In the genomic region with DNA sequence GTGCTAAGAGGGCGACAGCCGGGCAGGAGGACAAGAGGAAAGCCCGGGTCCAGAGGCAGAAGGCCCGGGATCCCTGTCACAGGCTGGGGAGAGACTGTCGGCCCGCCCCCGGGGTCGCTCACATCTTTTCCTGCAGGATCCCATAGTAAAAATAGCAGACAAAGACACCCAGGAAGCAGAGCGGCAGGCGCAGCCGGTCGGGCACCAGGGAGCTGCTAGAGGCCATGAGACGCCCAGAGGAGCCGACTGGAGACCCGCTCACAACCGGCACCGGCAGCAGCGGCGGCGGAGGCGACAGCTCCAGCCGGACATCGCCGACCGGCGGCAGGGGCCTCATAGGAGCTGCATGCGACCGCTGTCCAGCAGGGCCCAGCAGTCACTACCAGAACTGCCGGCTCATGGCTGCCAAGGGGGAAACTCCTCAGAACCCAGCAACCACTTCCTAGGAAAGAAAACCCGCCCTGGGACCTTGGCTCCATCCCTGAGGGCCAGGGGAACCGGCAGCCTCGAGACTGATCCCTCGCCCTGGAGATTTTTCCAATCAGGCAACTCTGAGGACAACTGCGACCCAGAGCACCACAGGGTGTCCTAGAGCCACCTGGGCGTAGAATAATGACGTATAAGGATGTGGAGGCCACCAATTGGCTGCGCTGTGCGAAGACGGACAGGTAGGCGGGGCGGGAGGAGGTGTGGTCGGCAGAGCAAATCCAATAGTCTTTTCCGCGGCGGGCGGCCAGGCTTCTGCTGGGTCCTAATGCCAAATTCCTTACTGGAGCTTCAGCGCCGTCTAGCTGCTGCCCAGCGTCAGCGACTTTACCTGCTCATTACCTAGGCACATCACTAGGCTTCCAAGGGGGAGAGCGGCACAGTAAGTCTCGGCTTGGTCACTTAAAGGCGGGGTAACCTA, we compare ENCODE assay signal across 1 cellular context.
TF ChIP-seq lines count a peak whose summit lies in the region.

A gene with protein sequence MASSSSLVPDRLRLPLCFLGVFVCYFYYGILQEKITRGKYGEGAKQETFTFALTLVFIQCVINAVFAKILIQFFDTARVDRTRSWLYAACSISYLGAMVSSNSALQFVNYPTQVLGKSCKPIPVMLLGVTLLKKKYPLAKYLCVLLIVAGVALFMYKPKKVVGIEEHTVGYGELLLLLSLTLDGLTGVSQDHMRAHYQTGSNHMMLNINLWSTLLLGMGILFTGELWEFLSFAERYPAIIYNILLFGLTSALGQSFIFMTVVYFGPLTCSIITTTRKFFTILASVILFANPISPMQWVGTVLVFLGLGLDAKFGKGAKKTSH (minus strand): TSS at position 357 of the 907 bp plus-strand sequence. CDS start 131 bp downstream, at position 226.

TF ChIP-seq in K562, 482 proteins besides CTCF, POLR2A, EP300 and RAD21 (continued from another document and continues in another):
- TF ChIP-seq, protein P1, sequence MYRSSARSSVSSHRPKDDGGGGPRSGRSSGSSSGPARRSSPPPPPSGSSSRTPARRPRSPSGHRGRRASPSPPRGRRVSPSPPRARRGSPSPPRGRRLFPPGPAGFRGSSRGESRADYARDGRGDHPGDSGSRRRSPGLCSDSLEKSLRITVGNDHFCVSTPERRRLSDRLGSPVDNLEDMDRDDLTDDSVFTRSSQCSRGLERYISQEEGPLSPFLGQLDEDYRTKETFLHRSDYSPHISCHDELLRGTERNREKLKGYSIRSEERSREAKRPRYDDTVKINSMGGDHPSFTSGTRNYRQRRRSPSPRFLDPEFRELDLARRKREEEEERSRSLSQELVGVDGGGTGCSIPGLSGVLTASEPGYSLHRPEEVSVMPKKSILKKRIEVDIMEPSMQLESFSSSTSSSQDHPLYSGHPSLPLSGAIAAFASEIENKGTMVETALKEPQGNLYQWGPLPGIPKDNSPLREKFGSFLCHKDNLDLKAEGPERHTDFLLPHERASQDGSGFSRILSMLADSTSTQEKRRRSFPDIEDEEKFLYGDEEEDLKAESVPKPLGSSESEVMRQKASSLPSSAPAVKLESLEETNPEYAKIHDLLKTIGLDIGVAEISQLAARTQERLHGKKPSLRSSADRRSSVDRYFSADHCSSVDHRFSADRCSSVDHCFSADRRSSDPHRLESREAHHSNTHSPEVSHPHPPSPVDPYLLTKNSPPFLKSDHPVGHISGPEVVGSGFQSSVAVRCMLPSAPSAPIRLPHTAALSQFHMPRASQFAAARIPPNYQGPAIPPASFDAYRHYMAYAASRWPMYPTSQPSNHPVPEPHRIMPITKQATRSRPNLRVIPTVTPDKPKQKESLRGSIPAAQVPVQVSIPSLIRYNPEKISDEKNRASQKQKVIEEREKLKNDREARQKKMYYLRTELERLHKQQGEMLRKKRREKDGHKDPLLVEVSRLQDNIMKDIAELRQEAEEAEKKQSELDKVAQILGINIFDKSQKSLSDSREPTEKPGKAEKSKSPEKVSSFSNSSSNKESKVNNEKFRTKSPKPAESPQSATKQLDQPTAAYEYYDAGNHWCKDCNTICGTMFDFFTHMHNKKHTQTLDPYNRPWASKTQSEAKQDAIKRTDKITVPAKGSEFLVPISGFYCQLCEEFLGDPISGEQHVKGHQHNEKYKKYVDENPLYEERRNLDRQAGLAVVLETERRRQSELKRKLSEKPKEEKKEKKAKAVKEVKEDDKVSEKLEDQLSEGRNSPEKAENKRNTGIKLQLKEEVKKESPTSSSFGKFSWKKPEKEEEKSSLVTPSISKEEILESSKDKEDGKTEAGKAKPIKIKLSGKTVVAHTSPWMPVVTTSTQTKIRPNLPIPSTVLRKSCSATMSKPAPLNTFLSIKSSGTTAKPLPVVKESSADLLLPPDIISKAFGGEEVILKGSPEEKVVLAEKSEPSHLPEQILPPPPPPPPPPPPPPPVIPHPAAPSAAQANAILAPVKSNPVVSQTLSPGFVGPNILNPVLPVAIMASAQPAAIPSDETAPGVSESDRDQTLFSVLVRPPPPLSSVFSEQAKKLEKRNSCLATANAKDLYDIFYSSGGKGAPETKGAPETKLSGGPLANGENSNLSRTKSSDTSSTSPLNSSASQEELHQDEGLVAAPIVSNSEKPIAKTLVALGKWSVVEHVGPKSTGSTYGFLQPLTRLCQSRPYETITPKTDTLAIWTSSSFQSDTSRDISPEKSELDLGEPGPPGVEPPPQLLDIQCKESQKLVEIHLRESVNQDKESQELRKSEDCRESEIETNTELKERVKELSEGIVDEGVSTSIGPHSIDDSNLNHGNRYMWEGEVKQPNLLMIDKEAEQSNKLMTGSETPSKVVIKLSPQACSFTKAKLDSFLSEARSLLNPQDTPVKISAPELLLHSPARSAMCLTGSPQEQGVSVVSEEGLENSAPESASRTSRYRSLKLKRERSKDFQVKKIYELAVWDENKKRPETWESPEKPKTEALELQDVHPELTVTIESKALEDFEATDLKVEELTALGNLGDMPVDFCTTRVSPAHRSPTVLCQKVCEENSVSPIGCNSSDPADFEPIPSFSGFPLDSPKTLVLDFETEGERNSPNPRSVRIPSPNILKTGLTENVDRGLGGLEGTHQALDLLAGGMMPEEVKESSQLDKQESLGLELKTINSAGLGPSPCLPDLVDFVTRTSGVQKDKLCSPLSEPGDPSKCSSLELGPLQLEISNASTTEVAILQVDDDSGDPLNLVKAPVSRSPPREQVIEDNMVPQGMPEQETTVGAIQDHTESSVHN (IDR thresholded peaks at IDR 0.05; ENCODE audit: borderline replicate concordance in 1 of 2, low read depth in 1 of 2), result 0 out of 4 replicates have a peak, but pooled peaks of 1 of the 2 experiments have one; percentile 35
- TF ChIP-seq NCOA1 (IDR thresholded peaks at IDR 0.05; ENCODE audit: low read depth) (no peak), TEAD4 (IDR thresholded peaks at IDR 0.05; ENCODE audit: low read length) (peak; percentile 80), TEAD4 (CRISPR knock-in tag; IDR thresholded peaks at IDR 0.05; ENCODE audit: borderline replicate concordance) (no peak), ZNF41 (CRISPR knock-in tag; conservative IDR thresholded peaks at IDR 0.05) (peak; percentile 95), STAT5A (IDR thresholded peaks at IDR 0.05; ENCODE audit: borderline replicate concordance, low read length) (no peak), ZNF696 (CRISPR knock-in tag; conservative IDR thresholded peaks at IDR 0.05) (no peak), ZZZ3 (IDR thresholded peaks at IDR 0.05) (no peak; the same call in 1 of the 2 replicates), MAFF (IDR thresholded peaks at IDR 0.05; ENCODE audit: low read length) (no peak; the same call in 1 of the 2 replicates), SAP30 (IDR thresholded peaks at IDR 0.05; ENCODE audit: borderline replicate concordance, insufficient read depth, low read depth, low read length, poor library complexity, severe bottlenecking) (peak; percentile 90), TARDBP (IDR thresholded peaks at IDR 0.05) (no peak), NONO (IDR thresholded peaks at IDR 0.05; ENCODE audit: low read depth in 2 of 2, low read length in 1 of 2) (peak; percentile 44 to 69; a peak in 2 of 4 replicates), FOXA3 (CRISPR knock-in tag; conservative IDR thresholded peaks at IDR 0.05 in 1 of 2, IDR thresholded peaks at IDR 0.05 in 1 of 2) (peak in 1 of 2 experiments; percentile 23; a peak in 1 of 4 replicates), CHD2 (IDR thresholded peaks at IDR 0.05; ENCODE audit: low read depth, low read length) (no peak; the same call in 1 of the 2 replicates), NR2C2 (CRISPR knock-in tag; IDR thresholded peaks at IDR 0.05) (peak; percentile 16; the same call in 1 of the 2 replicates), NR2C2 (tag; IDR thresholded peaks at IDR 0.05) (peak; percentile 84; the same call in 1 of the 2 replicates), ZNF263 (CRISPR knock-in tag; IDR thresholded peaks at IDR 0.05; ENCODE audit: borderline replicate concordance) (peak; percentile 47; the same call in 1 of the 2 replicates), XRCC4 (IDR thresholded peaks at IDR 0.05; ENCODE audit: extremely low read depth, insufficient read depth, insufficient read length) (no peak), RBM22 (IDR thresholded peaks at IDR 0.05; ENCODE audit: low read depth, low read length, poor library complexity, severe bottlenecking) (peak; percentile 98)
- TF ChIP-seq, protein P2, sequence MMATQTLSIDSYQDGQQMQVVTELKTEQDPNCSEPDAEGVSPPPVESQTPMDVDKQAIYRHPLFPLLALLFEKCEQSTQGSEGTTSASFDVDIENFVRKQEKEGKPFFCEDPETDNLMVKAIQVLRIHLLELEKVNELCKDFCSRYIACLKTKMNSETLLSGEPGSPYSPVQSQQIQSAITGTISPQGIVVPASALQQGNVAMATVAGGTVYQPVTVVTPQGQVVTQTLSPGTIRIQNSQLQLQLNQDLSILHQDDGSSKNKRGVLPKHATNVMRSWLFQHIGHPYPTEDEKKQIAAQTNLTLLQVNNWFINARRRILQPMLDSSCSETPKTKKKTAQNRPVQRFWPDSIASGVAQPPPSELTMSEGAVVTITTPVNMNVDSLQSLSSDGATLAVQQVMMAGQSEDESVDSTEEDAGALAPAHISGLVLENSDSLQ (IDR thresholded peaks at IDR 0.05), result peak; percentile 98
- TF ChIP-seq, protein P3, sequence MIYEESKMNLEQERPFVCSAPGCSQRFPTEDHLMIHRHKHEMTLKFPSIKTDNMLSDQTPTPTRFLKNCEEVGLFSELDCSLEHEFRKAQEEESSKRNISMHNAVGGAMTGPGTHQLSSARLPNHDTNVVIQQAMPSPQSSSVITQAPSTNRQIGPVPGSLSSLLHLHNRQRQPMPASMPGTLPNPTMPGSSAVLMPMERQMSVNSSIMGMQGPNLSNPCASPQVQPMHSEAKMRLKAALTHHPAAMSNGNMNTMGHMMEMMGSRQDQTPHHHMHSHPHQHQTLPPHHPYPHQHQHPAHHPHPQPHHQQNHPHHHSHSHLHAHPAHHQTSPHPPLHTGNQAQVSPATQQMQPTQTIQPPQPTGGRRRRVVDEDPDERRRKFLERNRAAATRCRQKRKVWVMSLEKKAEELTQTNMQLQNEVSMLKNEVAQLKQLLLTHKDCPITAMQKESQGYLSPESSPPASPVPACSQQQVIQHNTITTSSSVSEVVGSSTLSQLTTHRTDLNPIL (CRISPR knock-in tag; IDR thresholded peaks at IDR 0.05), result no peak
- TF ChIP-seq, protein P4, sequence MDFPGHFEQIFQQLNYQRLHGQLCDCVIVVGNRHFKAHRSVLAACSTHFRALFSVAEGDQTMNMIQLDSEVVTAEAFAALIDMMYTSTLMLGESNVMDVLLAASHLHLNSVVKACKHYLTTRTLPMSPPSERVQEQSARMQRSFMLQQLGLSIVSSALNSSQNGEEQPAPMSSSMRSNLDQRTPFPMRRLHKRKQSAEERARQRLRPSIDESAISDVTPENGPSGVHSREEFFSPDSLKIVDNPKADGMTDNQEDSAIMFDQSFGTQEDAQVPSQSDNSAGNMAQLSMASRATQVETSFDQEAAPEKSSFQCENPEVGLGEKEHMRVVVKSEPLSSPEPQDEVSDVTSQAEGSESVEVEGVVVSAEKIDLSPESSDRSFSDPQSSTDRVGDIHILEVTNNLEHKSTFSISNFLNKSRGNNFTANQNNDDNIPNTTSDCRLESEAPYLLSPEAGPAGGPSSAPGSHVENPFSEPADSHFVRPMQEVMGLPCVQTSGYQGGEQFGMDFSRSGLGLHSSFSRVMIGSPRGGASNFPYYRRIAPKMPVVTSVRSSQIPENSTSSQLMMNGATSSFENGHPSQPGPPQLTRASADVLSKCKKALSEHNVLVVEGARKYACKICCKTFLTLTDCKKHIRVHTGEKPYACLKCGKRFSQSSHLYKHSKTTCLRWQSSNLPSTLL (IDR thresholded peaks at IDR 0.05), result no peak
- TF ChIP-seq, protein P5, sequence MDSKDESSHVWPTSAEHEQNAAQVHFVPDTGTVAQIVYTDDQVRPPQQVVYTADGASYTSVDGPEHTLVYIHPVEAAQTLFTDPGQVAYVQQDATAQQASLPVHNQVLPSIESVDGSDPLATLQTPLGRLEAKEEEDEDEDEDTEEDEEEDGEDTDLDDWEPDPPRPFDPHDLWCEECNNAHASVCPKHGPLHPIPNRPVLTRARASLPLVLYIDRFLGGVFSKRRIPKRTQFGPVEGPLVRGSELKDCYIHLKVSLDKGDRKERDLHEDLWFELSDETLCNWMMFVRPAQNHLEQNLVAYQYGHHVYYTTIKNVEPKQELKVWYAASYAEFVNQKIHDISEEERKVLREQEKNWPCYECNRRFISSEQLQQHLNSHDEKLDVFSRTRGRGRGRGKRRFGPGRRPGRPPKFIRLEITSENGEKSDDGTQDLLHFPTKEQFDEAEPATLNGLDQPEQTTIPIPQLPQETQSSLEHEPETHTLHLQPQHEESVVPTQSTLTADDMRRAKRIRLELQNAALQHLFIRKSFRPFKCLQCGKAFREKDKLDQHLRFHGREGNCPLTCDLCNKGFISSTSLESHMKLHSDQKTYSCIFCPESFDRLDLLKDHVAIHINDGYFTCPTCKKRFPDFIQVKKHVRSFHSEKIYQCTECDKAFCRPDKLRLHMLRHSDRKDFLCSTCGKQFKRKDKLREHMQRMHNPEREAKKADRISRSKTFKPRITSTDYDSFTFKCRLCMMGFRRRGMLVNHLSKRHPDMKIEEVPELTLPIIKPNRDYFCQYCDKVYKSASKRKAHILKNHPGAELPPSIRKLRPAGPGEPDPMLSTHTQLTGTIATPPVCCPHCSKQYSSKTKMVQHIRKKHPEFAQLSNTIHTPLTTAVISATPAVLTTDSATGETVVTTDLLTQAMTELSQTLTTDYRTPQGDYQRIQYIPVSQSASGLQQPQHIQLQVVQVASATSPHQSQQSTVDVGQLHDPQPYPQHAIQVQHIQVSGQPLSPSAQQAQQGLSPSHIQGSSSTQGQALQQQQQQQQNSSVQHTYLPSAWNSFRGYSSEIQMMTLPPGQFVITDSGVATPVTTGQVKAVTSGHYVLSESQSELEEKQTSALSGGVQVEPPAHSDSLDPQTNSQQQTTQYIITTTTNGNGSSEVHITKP (IDR thresholded peaks at IDR 0.05; ENCODE audit: partially characterized antibody), result peak; percentile 60
- TF ChIP-seq, protein P6, sequence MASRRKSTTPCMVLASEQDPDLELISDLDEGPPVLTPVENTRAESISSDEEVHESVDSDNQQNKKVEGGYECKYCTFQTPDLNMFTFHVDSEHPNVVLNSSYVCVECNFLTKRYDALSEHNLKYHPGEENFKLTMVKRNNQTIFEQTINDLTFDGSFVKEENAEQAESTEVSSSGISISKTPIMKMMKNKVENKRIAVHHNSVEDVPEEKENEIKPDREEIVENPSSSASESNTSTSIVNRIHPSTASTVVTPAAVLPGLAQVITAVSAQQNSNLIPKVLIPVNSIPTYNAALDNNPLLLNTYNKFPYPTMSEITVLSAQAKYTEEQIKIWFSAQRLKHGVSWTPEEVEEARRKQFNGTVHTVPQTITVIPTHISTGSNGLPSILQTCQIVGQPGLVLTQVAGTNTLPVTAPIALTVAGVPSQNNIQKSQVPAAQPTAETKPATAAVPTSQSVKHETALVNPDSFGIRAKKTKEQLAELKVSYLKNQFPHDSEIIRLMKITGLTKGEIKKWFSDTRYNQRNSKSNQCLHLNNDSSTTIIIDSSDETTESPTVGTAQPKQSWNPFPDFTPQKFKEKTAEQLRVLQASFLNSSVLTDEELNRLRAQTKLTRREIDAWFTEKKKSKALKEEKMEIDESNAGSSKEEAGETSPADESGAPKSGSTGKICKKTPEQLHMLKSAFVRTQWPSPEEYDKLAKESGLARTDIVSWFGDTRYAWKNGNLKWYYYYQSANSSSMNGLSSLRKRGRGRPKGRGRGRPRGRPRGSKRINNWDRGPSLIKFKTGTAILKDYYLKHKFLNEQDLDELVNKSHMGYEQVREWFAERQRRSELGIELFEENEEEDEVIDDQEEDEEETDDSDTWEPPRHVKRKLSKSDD (conservative IDR thresholded peaks at IDR 0.05; ENCODE audit: low read length), result peak; percentile 30; the same call in 1 of the 2 replicates
